In the genomic region with DNA sequence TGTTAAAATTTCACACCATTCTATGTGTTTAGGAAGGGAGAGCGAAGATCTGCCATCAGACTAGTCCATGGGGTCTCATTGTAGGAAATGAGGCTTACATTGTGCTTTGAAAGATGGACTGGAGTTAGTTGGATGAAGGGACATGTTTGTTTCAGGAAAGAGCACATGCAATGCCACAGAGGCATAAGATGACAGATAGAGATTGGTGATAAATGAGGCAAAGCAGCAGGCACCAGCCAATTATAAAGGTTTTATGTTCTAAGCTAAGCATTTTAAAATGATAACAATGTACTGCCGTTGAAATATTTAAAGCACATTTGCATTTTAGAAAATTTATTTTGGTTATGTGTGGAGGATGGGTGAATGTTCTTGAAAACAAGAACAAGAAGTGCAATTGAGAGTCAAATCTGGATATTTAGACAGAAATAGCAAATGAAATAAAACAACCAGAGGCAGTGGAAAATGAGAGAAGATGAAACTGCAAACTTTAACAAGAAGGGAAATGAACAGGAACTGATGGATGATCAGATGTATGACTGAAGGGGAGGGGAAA, we compare ENCODE assay signal across 19 cellular contexts.
DNase-seq lines count a peak whose midpoint lies in the region; ATAC-seq, FAIRE-seq and TF ChIP-seq lines count a peak whose summit lies in the region.
"Had no signal": no experiment of that assay in that cellular context is flagged by ENCODE, and none has a peak within 500 bp of the region (broad histone marks: within the 10 kb centered on the region; RNA-seq: fewer than 3 reads in every experiment).

No MANE protein-coding gene starts in this region.

- H3K4me3 ChIP-seq in GM23338, result no peak overlapping the region
- H3K4me3 ChIP-seq: GM12878, GM23248, HAP-1 had no signal

- peaks cover 6% of the 10 kb centered on the region for H3K9me2 ChIP-seq in GM23338 (ENCODE audit: insufficient read depth)

- no peak for ATAC-seq in GM23338
- no peak for ATAC-seq in HG02884 (IDR thresholded peaks at IDR 0.05; ENCODE audit: unreplicated experiment)
- ATAC-seq: GM12878 had no signal

- POLR2A ChIA-PET in HEK293T (lab: Yijun Ruan, JAX), result no interaction called here

- no peak overlapping the region for H3K4me3 Mint-ChIP-seq in GM23338
- H3K4me3 Mint-ChIP-seq: CD4-positive, alpha-beta memory T cell had no signal

- intact Hi-C loops in cardiac septum (cut with DNase I), result no loop called here

- no peaks in the 10 kb centered on the region for H3K36me3 ChIP-seq in GM23338 (ENCODE audit: insufficient read depth)
- H3K36me3 ChIP-seq: HAP-1 had no signal

- no peak overlapping the region for H3K27ac ChIP-seq in GM23338 (ENCODE audit: low read depth)
- H3K27ac ChIP-seq: GM23248 had no signal

- peaks cover 6% of the 10 kb centered on the region; the same call in 2 of the 3 replicates for H3K36me3 Mint-ChIP-seq in GM23338 (ENCODE audit: low read depth)
- H3K36me3 Mint-ChIP-seq: CD4-positive, alpha-beta memory T cell had no signal

- no peak for TF ChIP-seq CTCF in D721Med (IDR thresholded peaks at IDR 0.05; ENCODE audit: insufficient read depth, missing control alignments)
- TF ChIP-seq CTCF in GM23338 (conservative IDR thresholded peaks at IDR 0.05; ENCODE audit: low read depth in 2 of 2), result no peak

- peak overlapping the region; percentile 72; the same call in 1 of the 2 replicates for H2AFZ ChIP-seq in GM23338
- H2AFZ ChIP-seq: GM23248 had no signal

- no peak overlapping the region for H3K27ac Mint-ChIP-seq in GM23338
- H3K27ac Mint-ChIP-seq: CD4-positive, alpha-beta memory T cell had no signal

- H4K20me1 ChIP-seq in GM23338 (replicated peaks; ENCODE audit: insufficient read depth), result no peaks in the 10 kb centered on the region

- no peak overlapping the region for H3K4me2 ChIP-seq in GM23338

- peak; percentile 6 for FAIRE-seq in D721Med (lab: Jason Lieb, UNC)
- FAIRE-seq: GM12878, GM19239 had no signal

- DNase-seq in D721Med (ENCODE audit: insufficient read length, low spot score), result no peak
- DNase-seq in GM23338 (ENCODE audit: low spot score), result no peak
- no peak for DNase-seq in HEK293T (ENCODE audit: extremely low spot score)
- DNase-seq in SK-N-DZ (ENCODE audit: low spot score), result peak; percentile 40
- no peak for DNase-seq in cardiac septum (ENCODE audit: low spot score)
- DNase-seq in activated naive CD4-positive, alpha-beta T cell treated with Interleukin-2 at 50 U/mL for 16 hours, result no peak
- DNase-seq in activated CD4-positive, alpha-beta T cell treated with anti-CD3 and anti-CD28 coated beads, Interleukin-2, amount 50 U/mL, for 4 hours, result no peak
- DNase-seq: C1 segment of cervical spinal cord; Calu3; CD4-positive, alpha-beta memory T cell; COR-L47; DMS153; DND-41; GDM1; GM23248 had no signal

- H3K4me1 ChIP-seq in GM23338 (ENCODE audit: insufficient read depth), result no peaks in the 10 kb centered on the region
- H3K4me1 ChIP-seq: HAP-1 had no signal

- H3K4me1 Mint-ChIP-seq in GM23338, result peaks cover 3% of the 10 kb centered on the region; the same call in 2 of the 3 replicates
- H3K4me1 Mint-ChIP-seq: CD4-positive, alpha-beta memory T cell had no signal

- no peaks in the 10 kb centered on the region for H3K27me3 ChIP-seq in GM23338 (ENCODE audit: insufficient read depth)

- H3K9me3 Mint-ChIP-seq in GM23338, result peaks cover 8% of the 10 kb centered on the region; the same call in 1 of the 3 replicates

- no peaks in the 10 kb centered on the region for H3K79me2 ChIP-seq in GM23338 (replicated peaks; ENCODE audit: insufficient read depth)

- H3F3A ChIP-seq in GM23338 (replicated peaks; ENCODE audit: low read depth), result no peaks in the 10 kb centered on the region

- H3K27me3 Mint-ChIP-seq in GM23338 (ENCODE audit: insufficient read depth, low read depth, poor library complexity), result no peaks in the 10 kb centered on the region
- H3K27me3 Mint-ChIP-seq: CD4-positive, alpha-beta memory T cell had no signal

- CTCF ChIA-PET in HEK293T (lab: Yijun Ruan, JAX), result no interaction called here

TF ChIP-seq in GM23338, 12 proteins besides CTCF, POLR2A, EP300 and RAD21 (continues in another document):
- TF ChIP-seq JUNB (IDR thresholded peaks at IDR 0.05; ENCODE audit: unreplicated experiment), result no peak
- no peak for TF ChIP-seq ZNF114 (CRISPR knock-in tag; IDR thresholded peaks at IDR 0.05)

TF ChIP-seq in HEK293T, 16 proteins besides CTCF, POLR2A, EP300 and RAD21:
- TF ChIP-seq ZNF384 (IDR thresholded peaks at IDR 0.05) (no peak), ARNT (IDR thresholded peaks at IDR 0.05) (no peak)
- TF ChIP-seq, protein P1, sequence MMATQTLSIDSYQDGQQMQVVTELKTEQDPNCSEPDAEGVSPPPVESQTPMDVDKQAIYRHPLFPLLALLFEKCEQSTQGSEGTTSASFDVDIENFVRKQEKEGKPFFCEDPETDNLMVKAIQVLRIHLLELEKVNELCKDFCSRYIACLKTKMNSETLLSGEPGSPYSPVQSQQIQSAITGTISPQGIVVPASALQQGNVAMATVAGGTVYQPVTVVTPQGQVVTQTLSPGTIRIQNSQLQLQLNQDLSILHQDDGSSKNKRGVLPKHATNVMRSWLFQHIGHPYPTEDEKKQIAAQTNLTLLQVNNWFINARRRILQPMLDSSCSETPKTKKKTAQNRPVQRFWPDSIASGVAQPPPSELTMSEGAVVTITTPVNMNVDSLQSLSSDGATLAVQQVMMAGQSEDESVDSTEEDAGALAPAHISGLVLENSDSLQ (IDR thresholded peaks at IDR 0.05), result peak; percentile 57
